Comparison of ENCODE assay signal across 8 cellular contexts in genomic region chr4:40856836-40857362, GRCh38.
DNase-seq lines count a peak whose midpoint lies in the region; ATAC-seq and TF ChIP-seq lines count a peak whose summit lies in the region.

No MANE protein-coding gene starts in this region.

- no peaks in the 10 kb centered on the region for H3K36me3 Mint-ChIP-seq in activated CD4-positive, alpha-beta memory T cell treated with anti-CD3 and anti-CD28 coated beads, Interleukin-2, amount 10 ng/mL, durations not matched to agents 7 days and 5 days (ENCODE audit: low read depth)
- H3K36me3 Mint-ChIP-seq in stimulated activated naive B cell treated with anti-CD40 and anti-IgM and Interleukin-4, amounts not matched to agents 10 μg/mL and 1 μg/mL and 100 μg/mL, for 72 hours = peaks cover 9 to 10% of the 10 kb centered on the region in 2 donors

- CTCF ChIA-PET in activated CD4-positive, alpha-beta memory T cell treated with anti-CD3 and anti-CD28 coated beads, Interleukin-2, amount 10 ng/mL, durations not matched to agents 7 days and 5 days (lab: Charles Lee) = interaction anchor here (1.0 to 1.1 kb wide), 2 partner anchors 11 to 12 kb away, joined by 3 read pairs; no protein-coding TSS in a partner anchor

- POLR2A ChIA-PET in activated CD4-positive, alpha-beta memory T cell treated with anti-CD3 and anti-CD28 coated beads, Interleukin-2, amount 10 ng/mL, durations not matched to agents 7 days and 5 days (lab: Charles Lee) = no interaction called here

- no peak overlapping the region for H3K27ac Mint-ChIP-seq in activated CD4-positive, alpha-beta memory T cell treated with anti-CD3 and anti-CD28 coated beads, Interleukin-2, amount 10 ng/mL, durations not matched to agents 7 days and 5 days
- peak overlapping the region; percentile 87 for H3K27ac Mint-ChIP-seq in stimulated activated naive B cell treated with anti-CD40 and anti-IgM and Interleukin-4, amounts not matched to agents 10 μg/mL and 1 μg/mL and 100 μg/mL, for 72 hours

- peak overlapping the region; percentile 27 for H3K4me3 Mint-ChIP-seq in activated CD4-positive, alpha-beta memory T cell treated with anti-CD3 and anti-CD28 coated beads, Interleukin-2, amount 10 ng/mL, durations not matched to agents 7 days and 5 days
- peak overlapping the region; percentile 94 to 98 for H3K4me3 Mint-ChIP-seq in stimulated activated naive B cell treated with anti-CD40 and anti-IgM and Interleukin-4, amounts not matched to agents 10 μg/mL and 1 μg/mL and 100 μg/mL, for 72 hours

- peak; percentile 66 for ATAC-seq in GM18508 (IDR thresholded peaks at IDR 0.05; ENCODE audit: insufficient read depth, unreplicated experiment)
- peak; percentile 98 for ATAC-seq in HG02798 (IDR thresholded peaks at IDR 0.05; ENCODE audit: poor library complexity, unreplicated experiment)
- peak; percentile 95 for ATAC-seq in stimulated activated naive B cell treated with anti-CD40 and anti-IgM and Interleukin-4, amounts not matched to agents 10 μg/mL and 1 μg/mL and 100 μg/mL, for 72 hours (replicated peaks)

- no peaks in the 10 kb centered on the region for H3K9me3 Mint-ChIP-seq in activated CD4-positive, alpha-beta memory T cell treated with anti-CD3 and anti-CD28 coated beads, Interleukin-2, amount 10 ng/mL, durations not matched to agents 7 days and 5 days
- no peaks in the 10 kb centered on the region for H3K9me3 Mint-ChIP-seq in stimulated activated naive B cell treated with anti-CD40 and anti-IgM and Interleukin-4, amounts not matched to agents 10 μg/mL and 1 μg/mL and 100 μg/mL, for 72 hours

- peaks cover 9% of the 10 kb centered on the region for H3K4me1 Mint-ChIP-seq in activated CD4-positive, alpha-beta memory T cell treated with anti-CD3 and anti-CD28 coated beads, Interleukin-2, amount 10 ng/mL, durations not matched to agents 7 days and 5 days
- peaks cover 27 to 46% of the 10 kb centered on the region in 2 donors for H3K4me1 Mint-ChIP-seq in stimulated activated naive B cell treated with anti-CD40 and anti-IgM and Interleukin-4, amounts not matched to agents 10 μg/mL and 1 μg/mL and 100 μg/mL, for 72 hours

- H3K4me3 ChIP-seq in epithelial cell of proximal tubule (ENCODE audit: low read depth, low read length) = peak overlapping the region; percentile 59

- no peak for TF ChIP-seq CTCF in epithelial cell of proximal tubule (conservative IDR thresholded peaks at IDR 0.05; ENCODE audit: low read depth, low read length)

- peaks cover 56% of the 10 kb centered on the region for H3K27me3 Mint-ChIP-seq in activated CD4-positive, alpha-beta memory T cell treated with anti-CD3 and anti-CD28 coated beads, Interleukin-2, amount 10 ng/mL, durations not matched to agents 7 days and 5 days
- H3K27me3 Mint-ChIP-seq in stimulated activated naive B cell treated with anti-CD40 and anti-IgM and Interleukin-4, amounts not matched to agents 10 μg/mL and 1 μg/mL and 100 μg/mL, for 72 hours = peaks cover 9 to 12% of the 10 kb centered on the region in 2 donors

- DNase-seq in NCI-H2171 (lab: John Stamatoyannopoulos, UW) (peak; percentile 52), epithelial cell of proximal tubule (ENCODE audit: low read depth) (no peak), mucosa of gallbladder (ENCODE audit: low spot score) (peak; percentile 53), glomerular visceral epithelial cell (ENCODE audit: extremely low spot score) (no peak)
- DNase-seq in activated CD4-positive, alpha-beta memory T cell treated with anti-CD3 and anti-CD28 coated beads, Interleukin-2, amount 10 ng/mL, durations not matched to agents 7 days and 5 days = peak; percentile 48
- DNase-seq in stimulated activated naive B cell treated with anti-CD40 and anti-IgM and Interleukin-4, amounts not matched to agents 10 μg/mL and 1 μg/mL and 100 μg/mL, for 72 hours = peak; percentile 67

Comparison
In these comparisons a context has a peak if more than half of its experiments do, and no peak if none do; other contexts are left out.
1. DNase-seq: peak in NCI-H2171 (single experiment), activated CD4-positive, alpha-beta memory T cell treated with anti-CD3 and anti-CD28 coated beads, Interleukin-2, amount 10 ng/mL, durations not matched to agents 7 days and 5 days (single experiment), mucosa of gallbladder (single experiment) and stimulated activated naive B cell treated with anti-CD40 and anti-IgM and Interleukin-4, amounts not matched to agents 10 μg/mL and 1 μg/mL and 100 μg/mL, for 72 hours (single experiment); none in epithelial cell of proximal tubule (single experiment) and glomerular visceral epithelial cell (single experiment).
2. Peak in every context shown above with its lines, with median percentiles within 50 percentile points of each other: ATAC-seq.